In genomic region chr7:24945899-24946298, GRCh38 we compare ENCODE assay signal across 18 cellular contexts. TPM values are rescaled to one million over a fixed set of nuclear protein-coding genes. Genes with fewer than 3 reads are reported as not detected.
DNase-seq lines count a peak whose midpoint lies in the region; ATAC-seq, FAIRE-seq and TF ChIP-seq lines count a peak whose summit lies in the region.
"Had no signal": no experiment of that assay in that cellular context is flagged by ENCODE, and none has a peak within 500 bp of the region (broad histone marks: within the 10 kb centered on the region; RNA-seq: fewer than 3 reads in every experiment).

No MANE protein-coding gene starts in this region.

- in situ Hi-C loops in K562 (cut with MboI), result no loop called here

- no peak for FAIRE-seq in K562 (lab: Jason Lieb, UNC)
- FAIRE-seq: A204.1 had no signal

- no peak for TF ChIP-seq CTCF in natural killer cell (IDR thresholded peaks at IDR 0.05)
- no peak for TF ChIP-seq CTCF in K562 (IDR thresholded peaks at IDR 0.05 in 2 of 3, conservative IDR thresholded peaks at IDR 0.05 in 1 of 3; ENCODE audit: insufficient read depth in 2 of 3, low read depth in 1 of 3, low read length in 3 of 3)

- POLR2A ChIA-PET in K562 (lab: Yijun Ruan, JAX), result interaction anchor here (2.6 kb wide), 1 partner anchor 7 kb away, joined by 9 read pairs; no protein-coding TSS in a partner anchor

- no peak for TF ChIP-seq EP300 in K562 (IDR thresholded peaks at IDR 0.05; ENCODE audit: low read length)

- H3K36me3 ChIP-seq in K562 (ENCODE audit: control insufficient read depth, insufficient read depth, low read length), result no peaks in the 10 kb centered on the region; the same call in 2 of the 3 replicates
- H3K36me3 ChIP-seq: Peyer's patch had no signal

- 0% methylated on average over 1 of the region's 1 CpG for WGBS in K562 (ENCODE audit: insufficient coverage, low coverage, missing lambda C conversion rate)

- no peak overlapping the region; a peak in 1 of 4 replicates for H3K9ac ChIP-seq in K562 (ENCODE audit: insufficient read depth in 1 of 2, low read depth in 2 of 2, low read length in 2 of 2)

- H3K27me3 Mint-ChIP-seq in natural killer cell (ENCODE audit: low read depth in 2 of 2), result no peaks in the 10 kb centered on the region
- H3K27me3 Mint-ChIP-seq in natural killer cell treated with Interleukin-12 subunit alpha and Interleukin-12 subunit beta and Interleukin-15 and Interleukin-18, amount 100 ng/mL, for 72 hours, result no peaks in the 10 kb centered on the region

- intact Hi-C loops in natural killer cell (cut with micrococcal nuclease) (no loop called here), K562 (cut with micrococcal nuclease) (no loop called here)

- H3K4me1 Mint-ChIP-seq in natural killer cell, result peaks cover 65 to 89% of the 10 kb centered on the region in 2 donors
- H3K4me1 Mint-ChIP-seq in natural killer cell treated with Interleukin-12 subunit alpha and Interleukin-12 subunit beta and Interleukin-15 and Interleukin-18, amount 100 ng/mL, for 72 hours (ENCODE audit: low read depth in 2 of 2), result peaks cover 53 to 71% of the 10 kb centered on the region in 2 donors

- no peak overlapping the region for H3K4me3 Mint-ChIP-seq in natural killer cell
- H3K4me3 Mint-ChIP-seq in natural killer cell treated with Interleukin-12 subunit alpha and Interleukin-12 subunit beta and Interleukin-15 and Interleukin-18, amount 100 ng/mL, for 72 hours, result no peak overlapping the region

- H3K4me3 ChIP-seq in K562, result no peak overlapping the region
- H3K4me3 ChIP-seq: Peyer's patch had no signal

- TF ChIP-seq RAD21 in K562 (CRISPR knock-in tag; conservative IDR thresholded peaks at IDR 0.05 in 1 of 2, IDR thresholded peaks at IDR 0.05 in 1 of 2), result no peak

- DNase-seq in natural killer cell, result no peak
- no peak for DNase-seq in natural killer cell treated with Interleukin-12 subunit alpha and Interleukin-12 subunit beta and Interleukin-15 and Interleukin-18, amount 100 ng/mL, for 72 hours (ENCODE audit: low spot score)
- DNase-seq in NCI-H146 treated with DMSO at 0.1 percent for 48 hours (lab: John Stamatoyannopoulos, UW; ENCODE audit: unreplicated experiment), result peak; percentile 11
- no peak for DNase-seq in K562 (ENCODE audit: extremely low read depth in 1 of 4, low spot score in 3 of 4)
- DNase-seq in NCI-H1694 (lab: John Stamatoyannopoulos, UW), result no peak
- DNase-seq in GF-D8 (lab: John Stamatoyannopoulos, UW), result no peak
- DNase-seq: C1 segment of cervical spinal cord, EL, KG1, NCI-H1436 treated with DMSO at 0.1 percent for 48 hours, NCI-H2107, NCI-H2227 treated with DMSO at 0.1 percent for 48 hours, NCI-H524, Peyer's patch, SHP77 treated with DMSO at 0.1 percent for 48 hours had no signal

- ATAC-seq in natural killer cell (no peak), K562 (peak; percentile 40; the same call in 1 of the 3 replicates), HG03520 (IDR thresholded peaks at IDR 0.05; ENCODE audit: unreplicated experiment) (no peak)
- no peak for ATAC-seq in natural killer cell treated with Interleukin-12 subunit alpha and Interleukin-12 subunit beta and Interleukin-15 and Interleukin-18, amount 100 ng/mL, for 72 hours
- ATAC-seq: SK-N-SH treated with all-trans-retinoic acid at 6 μM for 48 hours had no signal

- peaks cover 81% of the 10 kb centered on the region for H3K79me2 ChIP-seq in K562 (ENCODE audit: control insufficient read depth, insufficient read depth, low read length)

- H3K27ac ChIP-seq in K562 (ENCODE audit: extremely low read depth, low read depth, low read length), result no peak overlapping the region
- H3K27ac ChIP-seq: Peyer's patch had no signal

- H3K9me1 ChIP-seq in K562 (ENCODE audit: control insufficient read depth, insufficient read depth, low read length), result no peaks in the 10 kb centered on the region

- no peak overlapping the region for H3K4me2 ChIP-seq in K562 (ENCODE audit: insufficient read depth, low read length)

- no peaks in the 10 kb centered on the region for H3K9me3 Mint-ChIP-seq in natural killer cell
- H3K9me3 Mint-ChIP-seq in natural killer cell treated with Interleukin-12 subunit alpha and Interleukin-12 subunit beta and Interleukin-15 and Interleukin-18, amount 100 ng/mL, for 72 hours, result peaks cover 3% of the 10 kb centered on the region

- H3K36me3 Mint-ChIP-seq in natural killer cell, result no peaks in the 10 kb centered on the region
- no peaks in the 10 kb centered on the region for H3K36me3 Mint-ChIP-seq in natural killer cell treated with Interleukin-12 subunit alpha and Interleukin-12 subunit beta and Interleukin-15 and Interleukin-18, amount 100 ng/mL, for 72 hours

- CTCF ChIA-PET in K562 (lab: Yijun Ruan, JAX; ENCODE audit: low intra/inter-chr PET ratio), result no interaction called here

- no peak for TF ChIP-seq POLR2A in K562 (conservative IDR thresholded peaks at IDR 0.05)

- peak overlapping the region; percentile 10 to 33 for H3K27ac Mint-ChIP-seq in natural killer cell
- H3K27ac Mint-ChIP-seq in natural killer cell treated with Interleukin-12 subunit alpha and Interleukin-12 subunit beta and Interleukin-15 and Interleukin-18, amount 100 ng/mL, for 72 hours, result peak overlapping the region in 1 of 2 donors; percentile 82

- H3K9me3 ChIP-seq in K562 (replicated peaks; ENCODE audit: control insufficient read depth, insufficient read depth, low read depth, low read length), result no peaks in the 10 kb centered on the region
- H3K9me3 ChIP-seq: Peyer's patch had no signal

- no TSS peak for BruUV-seq in K562 (replicated peaks; lab: Mats Ljungman, UMichigan)

- H2AFZ ChIP-seq in K562 (ENCODE audit: low read depth, low read length), result no peak overlapping the region

- no peaks in the 10 kb centered on the region for H3K27me3 ChIP-seq in K562 (ENCODE audit: control insufficient read depth in 2 of 2, insufficient read depth in 2 of 2, low read length in 2 of 2)
- H3K27me3 ChIP-seq: Peyer's patch had no signal

- H3K4me1 ChIP-seq in K562 (replicated peaks in 1 of 2; ENCODE audit: control insufficient read depth in 2 of 2, insufficient read depth in 2 of 2, low read length in 2 of 2), result peaks cover 0 to 2% of the 10 kb centered on the region in 2 experiments; a peak in 2 of 5 replicates
- H3K4me1 ChIP-seq: Peyer's patch had no signal

- no peaks in the 10 kb centered on the region; the same call in 1 of the 2 replicates for H4K20me1 ChIP-seq in K562 (replicated peaks; ENCODE audit: control insufficient read depth, insufficient read depth, low read length)

TF ChIP-seq in K562, 482 proteins besides CTCF, POLR2A, EP300 and RAD21:
- no peak for TF ChIP-seq ZNF24 (IDR thresholded peaks at IDR 0.05)
- TF ChIP-seq TAF9B (IDR thresholded peaks at IDR 0.05; ENCODE audit: partially characterized antibody), result peak; percentile 37
- TF ChIP-seq DMBX1 (CRISPR knock-in tag; IDR thresholded peaks at IDR 0.05; ENCODE audit: borderline replicate concordance), result no peak
- no peak for TF ChIP-seq ZKSCAN8 (CRISPR knock-in tag; IDR thresholded peaks at IDR 0.05)
- no peak for TF ChIP-seq MCM7 (IDR thresholded peaks at IDR 0.05)
- no peak for TF ChIP-seq ZNF436 (CRISPR knock-in tag; IDR thresholded peaks at IDR 0.05)
- TF ChIP-seq ZNF668 (CRISPR knock-in tag; IDR thresholded peaks at IDR 0.05), result no peak
- TF ChIP-seq, protein P1, sequence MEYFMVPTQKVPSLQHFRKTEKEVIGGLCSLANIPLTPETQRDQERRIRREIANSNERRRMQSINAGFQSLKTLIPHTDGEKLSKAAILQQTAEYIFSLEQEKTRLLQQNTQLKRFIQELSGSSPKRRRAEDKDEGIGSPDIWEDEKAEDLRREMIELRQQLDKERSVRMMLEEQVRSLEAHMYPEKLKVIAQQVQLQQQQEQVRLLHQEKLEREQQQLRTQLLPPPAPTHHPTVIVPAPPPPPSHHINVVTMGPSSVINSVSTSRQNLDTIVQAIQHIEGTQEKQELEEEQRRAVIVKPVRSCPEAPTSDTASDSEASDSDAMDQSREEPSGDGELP (CRISPR knock-in tag; IDR thresholded peaks at IDR 0.05; ENCODE audit: borderline replicate concordance), result peak; percentile 36; the same call in 1 of the 2 replicates
- no peak for TF ChIP-seq NR2C1 (IDR thresholded peaks at IDR 0.05)
- no peak for TF ChIP-seq NR2C1 (tag; IDR thresholded peaks at IDR 0.05)

RNA-seq across cellular contexts. Expression of gene OSBPL3, which starts 34.1 kb away (rescaled TPM):
- total RNA-seq in natural killer cell, result 10 to 100 TPM; 50.7 to 99.1 (median 65.1) TPM
- 10 to 100 TPM; 34.7 to 70.4 TPM for total RNA-seq in natural killer cell treated with Interleukin-12 subunit alpha and Interleukin-12 subunit beta and Interleukin-15 and Interleukin-18, amount 100 ng/mL, for 72 hours
- 124 and 131 TPM in 2 replicates for total RNA-seq in K562 (2011; cell fraction: chromatin; rRNA removed; ENCODE audit: low replicate concordance)
- total RNA-seq in K562 (2011; cell fraction: nucleolus; rRNA removed), result 33.5 and 46.1 TPM in 2 replicates
- 48.8 and 79.4 TPM in 2 replicates for total RNA-seq in K562 (2011; cell fraction: nucleoplasm; rRNA removed)
- total RNA-seq in K562 (2014; rRNA removed), result 16.3 and 22.1 TPM in 2 replicates
- 33.4 and 39.0 TPM in 2 replicates for total RNA-seq in K562 (2014; rRNA removed; fragmentation: Illumina TruSeq; extraction: Trizol)
- total RNA-seq in K562 (2015; rRNA removed; fragmentation: Illumina TruSeq; extraction: Trizol), result 25.4 and 26.5 TPM in 2 replicates
- total RNA-seq in K562 (2021), result 35.0 and 37.2 TPM in 2 replicates
- 23.8 and 34.0 TPM in 2 replicates for polyA plus RNA-seq in K562 (2011; rRNA removed)
- 7.9 and 9.7 TPM in 2 replicates for polyA plus RNA-seq in K562 (2011; cell fraction: cytosol; rRNA removed)
- polyA plus RNA-seq in K562 (2011; cell fraction: nucleus; rRNA removed), result 50.5 and 63.2 TPM in 2 replicates
- polyA plus RNA-seq in K562 (2012), result 13.1 and 17.7 TPM in 2 replicates
- polyA plus RNA-seq in K562 (2014; fragmentation: Illumina TruSeq; extraction: Trizol), result 24.9 and 29.9 TPM in 2 replicates
- 1 to 10 TPM; 4.8 to 6.8 TPM for polyA plus RNA-seq in K562 (2014; fragmentation: Nextera tagmentation; extraction: Ambion mirVana)
- polyA plus RNA-seq in K562 (2014; rRNA removed), result 20.3 and 21.2 TPM in 2 replicates
- 70.4 and 71.2 TPM in 2 replicates for polyA minus RNA-seq in K562 (2011; rRNA and poly(A)+ RNA removed)
- 20.3 and 33.0 TPM in 2 replicates for polyA minus RNA-seq in K562 (2011; cell fraction: cytosol; rRNA and poly(A)+ RNA removed)
- 46.0 and 48.3 TPM in 2 replicates for polyA minus RNA-seq in K562 (2011; cell fraction: nucleus; rRNA and poly(A)+ RNA removed)
